ENCODE assay signal across 1 cellular context in the genomic region with DNA sequence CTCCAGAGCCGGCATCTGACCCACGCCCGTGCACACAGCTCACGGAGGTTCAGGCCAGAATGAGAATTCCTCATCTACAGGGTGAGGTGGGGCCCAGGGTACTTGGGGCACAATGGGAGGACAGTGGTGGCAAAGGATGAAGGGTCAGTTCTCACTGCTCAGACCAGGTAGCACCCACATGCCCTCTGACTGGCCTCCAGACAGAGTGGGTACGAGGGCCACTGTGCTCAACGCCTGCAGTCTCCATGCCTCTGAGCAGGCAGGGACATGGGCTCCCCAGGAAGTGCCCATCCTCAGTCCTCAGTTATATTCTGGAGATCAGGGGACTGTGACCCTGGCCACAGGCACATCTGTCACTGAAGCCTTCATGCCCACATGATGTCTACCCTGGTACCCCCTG.
TF ChIP-seq lines count a peak whose summit lies in the region.

No MANE protein-coding gene starts in this region.

TF ChIP-seq in liver, 16 proteins besides CTCF, POLR2A, EP300 and RAD21 (continued from another document):
- TF ChIP-seq, protein P1, sequence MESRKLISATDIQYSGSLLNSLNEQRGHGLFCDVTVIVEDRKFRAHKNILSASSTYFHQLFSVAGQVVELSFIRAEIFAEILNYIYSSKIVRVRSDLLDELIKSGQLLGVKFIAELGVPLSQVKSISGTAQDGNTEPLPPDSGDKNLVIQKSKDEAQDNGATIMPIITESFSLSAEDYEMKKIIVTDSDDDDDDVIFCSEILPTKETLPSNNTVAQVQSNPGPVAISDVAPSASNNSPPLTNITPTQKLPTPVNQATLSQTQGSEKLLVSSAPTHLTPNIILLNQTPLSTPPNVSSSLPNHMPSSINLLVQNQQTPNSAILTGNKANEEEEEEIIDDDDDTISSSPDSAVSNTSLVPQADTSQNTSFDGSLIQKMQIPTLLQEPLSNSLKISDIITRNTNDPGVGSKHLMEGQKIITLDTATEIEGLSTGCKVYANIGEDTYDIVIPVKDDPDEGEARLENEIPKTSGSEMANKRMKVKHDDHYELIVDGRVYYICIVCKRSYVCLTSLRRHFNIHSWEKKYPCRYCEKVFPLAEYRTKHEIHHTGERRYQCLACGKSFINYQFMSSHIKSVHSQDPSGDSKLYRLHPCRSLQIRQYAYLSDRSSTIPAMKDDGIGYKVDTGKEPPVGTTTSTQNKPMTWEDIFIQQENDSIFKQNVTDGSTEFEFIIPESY (IDR thresholded peaks at IDR 0.05): no peak
- TF ChIP-seq RXRA (IDR thresholded peaks at IDR 0.05) (no peak), HNF4G (IDR thresholded peaks at IDR 0.05) (no peak), SP1 (IDR thresholded peaks at IDR 0.05) (no peak), YY1 (IDR thresholded peaks at IDR 0.05) (no peak), TAF1 (conservative IDR thresholded peaks at IDR 0.05) (no peak)
